Comparison of ENCODE assay signal across 17 cellular contexts in the genomic region with DNA sequence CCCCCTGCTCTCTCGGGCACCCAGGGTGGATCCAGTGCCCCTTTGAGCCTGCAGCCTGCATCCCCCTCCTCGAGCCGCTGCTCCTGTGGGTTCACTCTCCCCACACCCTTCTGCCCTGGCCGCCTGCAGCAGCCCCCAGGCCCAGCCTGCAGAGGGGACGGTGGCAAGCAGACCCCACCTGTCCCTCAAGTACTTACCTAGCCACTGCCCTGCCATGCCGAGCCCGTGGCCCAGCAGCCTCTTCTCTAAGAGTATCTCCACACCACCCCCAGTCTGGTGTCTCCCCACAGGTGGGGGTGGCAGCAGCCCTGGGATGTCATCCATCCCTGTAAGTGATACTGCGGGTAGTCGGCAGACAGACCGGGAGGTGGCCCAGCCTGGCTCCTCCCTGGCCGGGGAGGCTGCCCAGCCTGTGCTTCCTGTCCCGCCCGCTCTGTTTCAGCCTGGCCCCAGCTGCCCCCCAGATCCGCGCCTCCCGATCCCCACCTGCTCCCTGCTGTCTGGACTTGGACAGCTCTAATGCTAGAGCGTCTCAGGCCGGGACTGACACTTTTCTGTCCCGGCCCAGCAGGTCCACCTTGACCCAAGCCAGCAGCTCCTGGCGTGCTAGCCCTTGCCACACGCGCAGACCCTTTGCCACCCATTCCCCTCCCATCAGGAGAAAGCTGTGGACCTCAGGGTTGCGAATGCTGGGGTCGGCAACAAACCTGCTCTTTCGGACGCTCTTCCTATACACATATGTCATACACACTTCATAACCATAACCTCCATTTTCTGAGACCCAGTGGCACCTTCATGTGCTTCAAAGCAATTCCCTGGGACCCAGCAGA. TPM values are rescaled to one million over a fixed set of nuclear protein-coding genes. Genes with fewer than 3 reads are reported as not detected.
DNase-seq lines count a peak whose midpoint lies in the region; ATAC-seq, FAIRE-seq and TF ChIP-seq lines count a peak whose summit lies in the region.
"Had no signal": no experiment of that assay in that cellular context is flagged by ENCODE, and none has a peak within 500 bp of the region (broad histone marks: within the 10 kb centered on the region; RNA-seq: fewer than 3 reads in every experiment).

No MANE protein-coding gene starts in this region.

- intact Hi-C loops in Right ventricle myocardium superior (cut with DNase I) (no loop called here), left cardiac atrium (cut with DNase I) (no loop called here)

- TF ChIP-seq POLR2A in H54 (IDR thresholded peaks at IDR 0.05; ENCODE audit: low read depth, low read length): no peak

- no peak for FAIRE-seq in H54 (lab: Jason Lieb, UNC)
- FAIRE-seq: kidney, urothelium cell line had no signal

- DNase-seq in Right ventricle myocardium superior (peak; percentile 30), left cardiac atrium (no peak), NCI-H510A treated with DMSO at 0.1 percent for 48 hours (lab: John Stamatoyannopoulos, UW) (peak; percentile 36), H54 (ENCODE audit: insufficient read length, low spot score) (no peak), NCI-H1436 (lab: John Stamatoyannopoulos, UW) (no peak)
- DNase-seq: activated CD4-positive, alpha-beta T cell treated with anti-CD3 and anti-CD28 coated beads for 1 hour; activated gamma-delta T cell; amniotic stem cell; MV-4-11; NCI-H2029; retina; SIG-M5 had no signal

- no peak for ATAC-seq in Right ventricle myocardium superior (ENCODE audit: poor library complexity)
- no peak for ATAC-seq in left cardiac atrium
- ATAC-seq in esophagus mucosa: peak; percentile 8
- no peak for ATAC-seq in HG03175 (IDR thresholded peaks at IDR 0.05; ENCODE audit: unreplicated experiment)
- ATAC-seq in HG03139 (IDR thresholded peaks at IDR 0.05; ENCODE audit: unreplicated experiment): no peak

RNA-seq across cellular contexts. Expression of a gene that starts 25.0 kb away (rescaled TPM):
- total RNA-seq in Right ventricle myocardium superior: 48.9 TPM
- 10 to 100 TPM; 51.5 to 62.1 TPM for total RNA-seq in left cardiac atrium
- total RNA-seq in esophagus mucosa: 65.2 TPM

RNA-seq across cellular contexts. Expression of a gene that starts 36.5 kb away (rescaled TPM):
- total RNA-seq in Right ventricle myocardium superior: 1.3 TPM
- 1 to 10 TPM; 3.1 to 5.6 TPM for total RNA-seq in left cardiac atrium
- not detected for total RNA-seq in esophagus mucosa

Comparison
In these comparisons a context has a peak if more than half of its experiments do, and no peak if none do; other contexts are left out.
1. DNase-seq: peak in Right ventricle myocardium superior (single experiment) and NCI-H510A treated with DMSO at 0.1 percent for 48 hours (single experiment); none in left cardiac atrium (single experiment), H54 (single experiment) and NCI-H1436 (single experiment).